ENCODE assay signal across 20 cellular contexts in genomic region chr3:141542989-141543388, GRCh38. TPM values are rescaled to one million over a fixed set of nuclear protein-coding genes. Genes with fewer than 3 reads are reported as not detected.
DNase-seq lines count a peak whose midpoint lies in the region; ATAC-seq, FAIRE-seq and TF ChIP-seq lines count a peak whose summit lies in the region.
"Had no signal": no experiment of that assay in that cellular context is flagged by ENCODE, and none has a peak within 500 bp of the region (broad histone marks: within the 10 kb centered on the region; RNA-seq: fewer than 3 reads in every experiment).

No MANE protein-coding gene starts in this region.

- no peaks in the 10 kb centered on the region for H3K27me3 ChIP-seq in pancreas
- H3K27me3 ChIP-seq: hepatocyte, upper lobe of left lung had no signal

- no peaks in the 10 kb centered on the region for H3K9me3 ChIP-seq in pancreas

- H3K4me1 Mint-ChIP-seq in activated CD8-positive, alpha-beta T cell treated with anti-CD3 and anti-CD28 coated beads for 36 hours (ENCODE audit: low read depth) = peaks cover 79% of the 10 kb centered on the region
- peaks cover 53% of the 10 kb centered on the region for H3K4me1 Mint-ChIP-seq in activated CD8-positive, alpha-beta T cell treated with anti-CD3 and anti-CD28 coated beads, Interleukin-2, amount 10 ng/mL, durations not matched to agents 7 days and 5 days (ENCODE audit: low read depth)

- peaks cover 33% of the 10 kb centered on the region for H3K9me3 Mint-ChIP-seq in activated CD8-positive, alpha-beta T cell treated with anti-CD3 and anti-CD28 coated beads for 36 hours
- peaks cover 47% of the 10 kb centered on the region for H3K9me3 Mint-ChIP-seq in activated CD8-positive, alpha-beta T cell treated with anti-CD3 and anti-CD28 coated beads, Interleukin-2, amount 10 ng/mL, durations not matched to agents 7 days and 5 days (ENCODE audit: insufficient read depth)

- ATAC-seq in activated CD8-positive, alpha-beta T cell treated with anti-CD3 and anti-CD28 coated beads for 36 hours = no peak
- ATAC-seq in activated CD8-positive, alpha-beta T cell treated with anti-CD3 and anti-CD28 coated beads, Interleukin-2, amount 10 ng/mL, durations not matched to agents 7 days and 5 days = no peak
- ATAC-seq in pancreas (no peak), HG02840 (IDR thresholded peaks at IDR 0.05; ENCODE audit: low FRiP score, unreplicated experiment) (no peak), HG02798 (IDR thresholded peaks at IDR 0.05; ENCODE audit: poor library complexity, unreplicated experiment) (no peak), Right ventricle myocardium superior (ENCODE audit: poor library complexity) (no peak)
- ATAC-seq: PC-3 had no signal

- H3K27ac Mint-ChIP-seq in activated CD8-positive, alpha-beta T cell treated with anti-CD3 and anti-CD28 coated beads for 36 hours = peak overlapping the region; percentile 88
- H3K27ac Mint-ChIP-seq in activated CD8-positive, alpha-beta T cell treated with anti-CD3 and anti-CD28 coated beads, Interleukin-2, amount 10 ng/mL, durations not matched to agents 7 days and 5 days = no peak overlapping the region

- CTCF ChIA-PET in activated CD8-positive, alpha-beta T cell treated with anti-CD3 and anti-CD28 coated beads for 36 hours (lab: Charles Lee) = no interaction called here
- CTCF ChIA-PET in activated CD8-positive, alpha-beta T cell treated with anti-CD3 and anti-CD28 coated beads, Interleukin-2, amount 10 ng/mL, durations not matched to agents 7 days and 5 days (lab: Charles Lee) = no interaction called here

- no peak for DNase-seq in activated CD8-positive, alpha-beta T cell treated with anti-CD3 and anti-CD28 coated beads for 36 hours
- DNase-seq in activated CD8-positive, alpha-beta T cell treated with anti-CD3 and anti-CD28 coated beads, Interleukin-2, amount 10 ng/mL, durations not matched to agents 7 days and 5 days = no peak
- DNase-seq in RCC 7860 (ENCODE audit: low spot score) (no peak), pancreas (no peak), Right ventricle myocardium superior (no peak)
- DNase-seq: activated CD8-positive, alpha-beta memory T cell treated with anti-CD3 and anti-CD28 coated beads, Interleukin-2, amount 50 U/mL, for 4 hours; DMS79 treated with DMSO at 0.1 percent for 48 hours; effector CD8-positive, alpha-beta T cell; mesenchymal stem cell; NCI-H1417 treated with DMSO at 0.1 percent for 48 hours; NCI-H2171; PC-3; retina; stimulated activated naive CD8-positive, alpha-beta T cell treated with anti-CD3 and anti-CD28 coated beads, Interleukin-15, Interleukin-2, amounts not matched to agents 100 U/mL and 50 U/mL, for 24 hours; upper lobe of left lung had no signal

- H3K4me3 ChIP-seq in pancreas = no peak overlapping the region
- H3K4me3 ChIP-seq: hepatocyte, upper lobe of left lung had no signal

- H3K4me1 ChIP-seq in pancreas = peaks cover 0 to 5% (median 0%) of the 10 kb centered on the region in 3 donors

- H3K36me3 ChIP-seq in pancreas = no peaks in the 10 kb centered on the region

- FAIRE-seq in RCC 7860 (lab: Jason Lieb, UNC) = peak; percentile 45
- peak; percentile 37 for FAIRE-seq in endometrium (lab: Jason Lieb, UNC)
- FAIRE-seq in pancreas (lab: Jason Lieb, UNC) = peak; percentile 81
- FAIRE-seq: keratinocyte had no signal

- peaks cover 69% of the 10 kb centered on the region for H3K36me3 Mint-ChIP-seq in activated CD8-positive, alpha-beta T cell treated with anti-CD3 and anti-CD28 coated beads for 36 hours (ENCODE audit: low read depth)
- peaks cover 80% of the 10 kb centered on the region for H3K36me3 Mint-ChIP-seq in activated CD8-positive, alpha-beta T cell treated with anti-CD3 and anti-CD28 coated beads, Interleukin-2, amount 10 ng/mL, durations not matched to agents 7 days and 5 days (ENCODE audit: low read depth)

- H3K4me3 Mint-ChIP-seq in activated CD8-positive, alpha-beta T cell treated with anti-CD3 and anti-CD28 coated beads for 36 hours = no peak overlapping the region
- H3K4me3 Mint-ChIP-seq in activated CD8-positive, alpha-beta T cell treated with anti-CD3 and anti-CD28 coated beads, Interleukin-2, amount 10 ng/mL, durations not matched to agents 7 days and 5 days = no peak overlapping the region

- intact Hi-C loops in activated CD8-positive, alpha-beta T cell treated with anti-CD3 and anti-CD28 coated beads for 36 hours (cut with micrococcal nuclease) = no loop called here
- intact Hi-C loops in pancreas (cut with DNase I) (no loop called here), Right ventricle myocardium superior (cut with DNase I) (no loop called here)

- POLR2A ChIA-PET in activated CD8-positive, alpha-beta T cell treated with anti-CD3 and anti-CD28 coated beads for 36 hours (lab: Charles Lee) = interaction anchor here (1.2 kb wide), 1 partner anchor 44 kb away, joined by 4 read pairs; no protein-coding TSS in a partner anchor
- POLR2A ChIA-PET in activated CD8-positive, alpha-beta T cell treated with anti-CD3 and anti-CD28 coated beads, Interleukin-2, amount 10 ng/mL, durations not matched to agents 7 days and 5 days (lab: Charles Lee) = no interaction called here

- no peak overlapping the region for H3K27ac ChIP-seq in pancreas
- H3K27ac ChIP-seq: hepatocyte, upper lobe of left lung had no signal

- no peaks in the 10 kb centered on the region for H3K27me3 Mint-ChIP-seq in activated CD8-positive, alpha-beta T cell treated with anti-CD3 and anti-CD28 coated beads for 36 hours
- H3K27me3 Mint-ChIP-seq in activated CD8-positive, alpha-beta T cell treated with anti-CD3 and anti-CD28 coated beads, Interleukin-2, amount 10 ng/mL, durations not matched to agents 7 days and 5 days (ENCODE audit: low read depth) = no peaks in the 10 kb centered on the region

- TF ChIP-seq CTCF in activated CD8-positive, alpha-beta T cell treated with anti-CD3 and anti-CD28 coated beads for 36 hours (IDR thresholded peaks at IDR 0.05) = peak; percentile 44
- peak in 2 of 4 donors; percentile 14 to 40 for TF ChIP-seq CTCF in pancreas (IDR thresholded peaks at IDR 0.05)

RNA-seq across cellular contexts. Expression of gene RASA2, which starts 56.2 kb away (rescaled TPM):
- 10 to 100 TPM; 35.4 to 41.5 TPM for total RNA-seq in activated CD8-positive, alpha-beta T cell treated with anti-CD3 and anti-CD28 coated beads for 36 hours
- total RNA-seq in activated CD8-positive, alpha-beta T cell treated with anti-CD3 and anti-CD28 coated beads, Interleukin-2, amount 10 ng/mL, durations not matched to agents 7 days and 5 days = 10 to 100 TPM; 56.8 to 60.2 TPM
- total RNA-seq in pancreas = 10 to 100 TPM in 1 of 6 donors, 1 to 10 TPM in 5; 5.0 to 10.7 (median 6.3) TPM
- polyA plus RNA-seq in pancreas = 1 to 10 TPM; 3.2 to 4.4 TPM
- total RNA-seq in Right ventricle myocardium superior = 3.5 TPM
